ENCODE assay signal across 8 cellular contexts in genomic region chr1:1324084-1324523, GRCh38. TPM values are rescaled to one million over a fixed set of nuclear protein-coding genes. Genes with fewer than 3 reads are reported as not detected.
DNase-seq lines count a peak whose midpoint lies in the region; ATAC-seq and TF ChIP-seq lines count a peak whose summit lies in the region.

No MANE protein-coding gene starts in this region.

- H3K36me3 ChIP-seq in iPS-18a (ENCODE audit: control insufficient read depth, low read depth, low read length): peaks cover 8% of the 10 kb centered on the region
- H3K36me3 ChIP-seq in suprapubic skin: peaks cover 34% of the 10 kb centered on the region

- H3K9ac ChIP-seq in iPS-18a (ENCODE audit: low read length): peak overlapping the region; percentile 77

- H3K4me3 Mint-ChIP-seq in T-helper 17 cell: peak overlapping the region; percentile 94

- no peak for TF ChIP-seq EP300 in suprapubic skin (IDR thresholded peaks at IDR 0.05)

- H3K4me1 ChIP-seq in iPS-18a (ENCODE audit: control insufficient read depth, low read depth, low read length) (no peaks in the 10 kb centered on the region), suprapubic skin (peaks cover 55% of the 10 kb centered on the region)

- H3K27ac ChIP-seq in iPS-18a (ENCODE audit: low read length): no peak overlapping the region
- H3K27ac ChIP-seq in suprapubic skin: peak overlapping the region; percentile 89

- peak overlapping the region; percentile 88 for H3K27ac Mint-ChIP-seq in T-helper 17 cell

- no peak for TF ChIP-seq CTCF in suprapubic skin (IDR thresholded peaks at IDR 0.05)

- ATAC-seq in GM18505 (IDR thresholded peaks at IDR 0.05; ENCODE audit: unreplicated experiment) (peak; percentile 28), HG02610 (IDR thresholded peaks at IDR 0.05; ENCODE audit: unreplicated experiment) (peak; percentile 22), T-helper 17 cell (peak; percentile 52)

- H3K4me1 Mint-ChIP-seq in T-helper 17 cell: peaks cover 20% of the 10 kb centered on the region

- H3K27me3 ChIP-seq in iPS-18a (ENCODE audit: control insufficient read depth, insufficient read depth, low read length): no peaks in the 10 kb centered on the region
- no peaks in the 10 kb centered on the region for H3K27me3 ChIP-seq in suprapubic skin

- H3K4me3 ChIP-seq in iPS-18a (ENCODE audit: low read length) (peak overlapping the region; percentile 84), suprapubic skin (peak overlapping the region; percentile 90)

- WGBS in suprapubic skin: 0% methylated on average over 10 of the region's 41 CpGs

- no peak for DNase-seq in T-helper 17 cell
- no peak for DNase-seq in suprapubic skin (ENCODE audit: low spot score in 2 of 2)
- DNase-seq in NCI-H345 (lab: John Stamatoyannopoulos, UW): no peak
- DNase-seq in T1000 (lab: John Stamatoyannopoulos, UW): no peak
- no peak for DNase-seq in ureter (ENCODE audit: low spot score)

- H3K27me3 Mint-ChIP-seq in T-helper 17 cell: no peaks in the 10 kb centered on the region

- H3K9me3 ChIP-seq in T-helper 17 cell (ENCODE audit: control insufficient read depth, low read length, poor library complexity, severe bottlenecking) (no peaks in the 10 kb centered on the region), iPS-18a (ENCODE audit: control insufficient read depth, low read depth, low read length) (no peaks in the 10 kb centered on the region), suprapubic skin (no peaks in the 10 kb centered on the region)

- H3K36me3 Mint-ChIP-seq in T-helper 17 cell (ENCODE audit: low read depth): peaks cover 4% of the 10 kb centered on the region

- TF ChIP-seq POLR2A in GM18505 (IDR thresholded peaks at IDR 0.05; ENCODE audit: borderline replicate concordance, extremely low read depth, insufficient read depth, insufficient read length) (no peak), suprapubic skin (IDR thresholded peaks at IDR 0.05) (no peak)

RNA-seq across cellular contexts. Expression of gene INTS11, which starts 0.4 kb away (rescaled TPM):
- total RNA-seq in T-helper 17 cell: 100 to 1,000 TPM; 130 to 132 TPM
- total RNA-seq in suprapubic skin: 100 to 1,000 TPM; 105 to 242 (median 151) TPM
- 132 TPM for total RNA-seq in ureter

RNA-seq across cellular contexts. Expression of gene CPTP, which starts 0.5 kb away (rescaled TPM):
- total RNA-seq in T-helper 17 cell: 10 to 100 TPM; 14.3 to 15.7 TPM
- 10 to 100 TPM; 32.5 to 60.4 (median 54.3) TPM for total RNA-seq in suprapubic skin
- 21.4 TPM for total RNA-seq in ureter

RNA-seq across cellular contexts. Expression of gene TAS1R3, which starts 7.0 kb away (rescaled TPM):
- total RNA-seq in T-helper 17 cell (under 1 TPM; 0.72 to 0.96 TPM), suprapubic skin (1 to 10 TPM in 1 of 4 donors, under 1 TPM in 3; 0.56 to 1.8 (median 0.82) TPM), ureter (0.42 TPM)

RNA-seq across cellular contexts. Expression of gene PUSL1, which starts 15.7 kb away (rescaled TPM):
- total RNA-seq in T-helper 17 cell (10 to 100 TPM; 10.6 to 14.9 TPM), suprapubic skin (10 to 100 TPM; 16.9 to 56.4 (median 36.4) TPM), ureter (29.0 TPM)

RNA-seq across cellular contexts. Expression of gene ACAP3, which starts 16.4 kb away (rescaled TPM):
- total RNA-seq in T-helper 17 cell (10 to 100 TPM; 63.5 to 66.2 TPM), suprapubic skin (100 to 1,000 TPM; 112 to 309 (median 148) TPM), ureter (77.6 TPM)
